8 cellular contexts compared by ENCODE assay signal in the genomic region with DNA sequence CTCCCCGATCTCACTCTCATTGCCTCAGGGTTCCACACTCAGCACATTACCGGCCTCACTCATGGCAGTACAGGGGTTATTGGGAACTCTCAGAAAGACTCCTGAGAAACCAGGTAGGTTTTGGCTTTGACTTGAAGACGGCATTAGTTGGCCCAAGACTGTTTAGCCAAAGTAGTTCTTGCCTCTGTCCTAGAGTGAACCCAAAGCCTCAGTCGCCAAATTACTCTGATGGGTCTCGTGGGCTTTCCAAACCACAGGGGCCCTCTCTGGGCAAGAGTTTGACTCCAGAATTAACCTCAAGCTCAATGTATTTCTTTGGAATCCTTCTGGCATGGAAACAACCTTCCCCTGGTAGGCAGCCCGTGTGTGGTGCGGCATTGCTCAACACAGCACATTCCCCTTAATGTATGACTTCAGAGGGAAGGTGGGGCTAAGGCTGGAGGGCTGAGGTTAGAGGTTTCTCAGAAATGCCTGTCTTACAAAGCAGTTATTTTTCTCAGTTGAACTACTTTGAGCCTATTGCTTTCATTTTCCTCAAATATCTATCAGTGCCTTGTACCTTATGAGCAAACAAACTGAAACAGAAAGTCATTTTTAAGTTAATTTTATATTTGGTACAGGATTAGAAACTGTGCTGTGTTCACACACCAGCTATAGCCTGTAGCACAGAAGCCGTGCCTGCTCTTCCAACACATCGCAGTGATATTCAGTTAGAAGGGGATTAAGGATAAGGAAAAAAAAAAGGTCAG.
DNase-seq lines count a peak whose midpoint lies in the region; ATAC-seq lines count a peak whose summit lies in the region.

No MANE protein-coding gene starts in this region.

- CTCF ChIA-PET in activated CD4-positive, alpha-beta memory T cell treated with anti-CD3 and anti-CD28 coated beads for 36 hours (lab: Charles Lee) = no interaction called here

- intact Hi-C loops in activated CD4-positive, alpha-beta memory T cell treated with anti-CD3 and anti-CD28 coated beads for 36 hours (cut with micrococcal nuclease) = no loop called here

- DNase-seq in Daoy (ENCODE audit: low read depth) = peak; percentile 82
- peak; percentile 17 for DNase-seq in activated CD4-positive, alpha-beta memory T cell treated with anti-CD3 and anti-CD28 coated beads for 36 hours
- DNase-seq in natural killer cell treated with Interleukin-12 subunit alpha and Interleukin-12 subunit beta and Interleukin-15 and Interleukin-18, amount 100 ng/mL, for 72 hours (ENCODE audit: low spot score) = no peak
- no peak for DNase-seq in GDM1 (lab: John Stamatoyannopoulos, UW)
- no peak for DNase-seq in stimulated activated CD4-positive, alpha-beta T cell treated with anti-CD3 and anti-CD28 coated beads, Interleukin-4, amount 100 ng/mL, for 1 hour
- no peak for DNase-seq in C1 segment of cervical spinal cord (lab: John Stamatoyannopoulos, UW)

- no peak overlapping the region for H3K27ac Mint-ChIP-seq in activated CD4-positive, alpha-beta memory T cell treated with anti-CD3 and anti-CD28 coated beads for 36 hours
- no peak overlapping the region for H3K27ac Mint-ChIP-seq in natural killer cell treated with Interleukin-12 subunit alpha and Interleukin-12 subunit beta and Interleukin-15 and Interleukin-18, amount 100 ng/mL, for 72 hours

- no peaks in the 10 kb centered on the region for H3K27me3 Mint-ChIP-seq in activated CD4-positive, alpha-beta memory T cell treated with anti-CD3 and anti-CD28 coated beads for 36 hours
- H3K27me3 Mint-ChIP-seq in natural killer cell treated with Interleukin-12 subunit alpha and Interleukin-12 subunit beta and Interleukin-15 and Interleukin-18, amount 100 ng/mL, for 72 hours = no peaks in the 10 kb centered on the region

- POLR2A ChIA-PET in activated CD4-positive, alpha-beta memory T cell treated with anti-CD3 and anti-CD28 coated beads for 36 hours (lab: Charles Lee) = no interaction called here

- no peaks in the 10 kb centered on the region for H3K9me3 Mint-ChIP-seq in activated CD4-positive, alpha-beta memory T cell treated with anti-CD3 and anti-CD28 coated beads for 36 hours
- peaks cover 18% of the 10 kb centered on the region for H3K9me3 Mint-ChIP-seq in natural killer cell treated with Interleukin-12 subunit alpha and Interleukin-12 subunit beta and Interleukin-15 and Interleukin-18, amount 100 ng/mL, for 72 hours

- H3K4me1 Mint-ChIP-seq in activated CD4-positive, alpha-beta memory T cell treated with anti-CD3 and anti-CD28 coated beads for 36 hours (ENCODE audit: low read depth) = no peaks in the 10 kb centered on the region
- peaks cover 0 to 3% of the 10 kb centered on the region in 2 donors for H3K4me1 Mint-ChIP-seq in natural killer cell treated with Interleukin-12 subunit alpha and Interleukin-12 subunit beta and Interleukin-15 and Interleukin-18, amount 100 ng/mL, for 72 hours (ENCODE audit: low read depth in 2 of 2)

- ATAC-seq in GM19351 (IDR thresholded peaks at IDR 0.05; ENCODE audit: unreplicated experiment) (peak; percentile 93), HG03196 (IDR thresholded peaks at IDR 0.05; ENCODE audit: unreplicated experiment) (peak; percentile 99)
- peak; percentile 80 to 84 for ATAC-seq in natural killer cell treated with Interleukin-12 subunit alpha and Interleukin-12 subunit beta and Interleukin-15 and Interleukin-18, amount 100 ng/mL, for 72 hours

- no peaks in the 10 kb centered on the region for H3K36me3 Mint-ChIP-seq in activated CD4-positive, alpha-beta memory T cell treated with anti-CD3 and anti-CD28 coated beads for 36 hours
- H3K36me3 Mint-ChIP-seq in natural killer cell treated with Interleukin-12 subunit alpha and Interleukin-12 subunit beta and Interleukin-15 and Interleukin-18, amount 100 ng/mL, for 72 hours = peaks cover 4% of the 10 kb centered on the region

- H3K4me3 Mint-ChIP-seq in activated CD4-positive, alpha-beta memory T cell treated with anti-CD3 and anti-CD28 coated beads for 36 hours = no peak overlapping the region
- H3K4me3 Mint-ChIP-seq in natural killer cell treated with Interleukin-12 subunit alpha and Interleukin-12 subunit beta and Interleukin-15 and Interleukin-18, amount 100 ng/mL, for 72 hours = no peak overlapping the region

Comparison
In these comparisons a context has a peak if more than half of its experiments do, and no peak if none do; other contexts are left out.
1. DNase-seq: peak in Daoy (single experiment) and activated CD4-positive, alpha-beta memory T cell treated with anti-CD3 and anti-CD28 coated beads for 36 hours (single experiment); none in natural killer cell treated with Interleukin-12 subunit alpha and Interleukin-12 subunit beta and Interleukin-15 and Interleukin-18, amount 100 ng/mL, for 72 hours (single experiment), GDM1 (single experiment), stimulated activated CD4-positive, alpha-beta T cell treated with anti-CD3 and anti-CD28 coated beads, Interleukin-4, amount 100 ng/mL, for 1 hour (single experiment) and C1 segment of cervical spinal cord (0 of 14).
2. Peak in every context shown above with its lines, with median percentiles within 50 percentile points of each other: ATAC-seq.